Comparison of ENCODE assay signal across 21 cellular contexts in genomic region chr12:59407799-59408198, GRCh38.
"Had no signal": no experiment of that assay in that cellular context is flagged by ENCODE, and none has a peak within 500 bp of the region (broad histone marks: within the 10 kb centered on the region; RNA-seq: fewer than 3 reads in every experiment).

No MANE protein-coding gene starts in this region.

- H3K27me3 Mint-ChIP-seq: activated CD8-positive, alpha-beta memory T cell treated with anti-CD3 and anti-CD28 coated beads, Interleukin-2, amount 10 ng/mL, durations not matched to agents 7 days and 5 days; activated naive CD8-positive, alpha-beta T cell treated with anti-CD3 and anti-CD28 coated beads for 36 hours; dendritic cell treated with granulocyte-macrophage colony-stimulating factor and Interleukin-4, amounts not matched to agents 40 ng/mL and 50 ng/mL, for 4 days; stimulated activated naive CD8-positive, alpha-beta T cell treated with anti-CD3 and anti-CD28 coated beads, Interleukin-15, Interleukin-2, amounts not matched to agents 100 ng/mL and 50 ng/mL, for 24 hours had no signal

- H3K4me3 Mint-ChIP-seq: activated CD4-positive, alpha-beta memory T cell treated with anti-CD3 and anti-CD28 coated beads for 36 hours; activated CD4-positive, alpha-beta T cell treated with anti-CD3 and anti-CD28 coated beads for 36 hours; activated CD8-positive, alpha-beta memory T cell treated with anti-CD3 and anti-CD28 coated beads, Interleukin-2, amount 10 ng/mL, durations not matched to agents 7 days and 5 days; activated naive CD8-positive, alpha-beta T cell treated with anti-CD3 and anti-CD28 coated beads for 36 hours; dendritic cell treated with granulocyte-macrophage colony-stimulating factor and Interleukin-4, amounts not matched to agents 40 ng/mL and 50 ng/mL, for 4 days; immature natural killer cell; naive thymus-derived CD8-positive, alpha-beta T cell; stimulated activated naive CD8-positive, alpha-beta T cell treated with anti-CD3 and anti-CD28 coated beads, Interleukin-15, Interleukin-2, amounts not matched to agents 100 ng/mL and 50 ng/mL, for 24 hours had no signal

- H3K4me3 ChIP-seq: cardiac muscle cell, esophagus squamous epithelium, heart right ventricle, ovary, right lobe of liver, tibial nerve, uterus had no signal

- H3K27ac ChIP-seq: cardiac muscle cell, esophagus squamous epithelium, heart right ventricle, ovary, right lobe of liver, tibial nerve, uterus had no signal

- H3K4me1 ChIP-seq: esophagus squamous epithelium, uterus had no signal

- H3K27ac Mint-ChIP-seq: activated CD4-positive, alpha-beta memory T cell treated with anti-CD3 and anti-CD28 coated beads for 36 hours; activated CD4-positive, alpha-beta T cell treated with anti-CD3 and anti-CD28 coated beads for 36 hours; activated CD8-positive, alpha-beta memory T cell treated with anti-CD3 and anti-CD28 coated beads, Interleukin-2, amount 10 ng/mL, durations not matched to agents 7 days and 5 days; activated naive CD8-positive, alpha-beta T cell treated with anti-CD3 and anti-CD28 coated beads for 36 hours; dendritic cell treated with granulocyte-macrophage colony-stimulating factor and Interleukin-4, amounts not matched to agents 40 ng/mL and 50 ng/mL, for 4 days; immature natural killer cell; naive thymus-derived CD8-positive, alpha-beta T cell; stimulated activated naive CD8-positive, alpha-beta T cell treated with anti-CD3 and anti-CD28 coated beads, Interleukin-15, Interleukin-2, amounts not matched to agents 100 ng/mL and 50 ng/mL, for 24 hours had no signal

- DNase-seq: activated CD4-positive, alpha-beta memory T cell treated with anti-CD3 and anti-CD28 coated beads for 36 hours; activated CD4-positive, alpha-beta T cell treated with anti-CD3 and anti-CD28 coated beads for 36 hours; activated CD8-positive, alpha-beta memory T cell treated with anti-CD3 and anti-CD28 coated beads, Interleukin-2, amount 10 ng/mL, durations not matched to agents 7 days and 5 days; activated naive CD8-positive, alpha-beta T cell treated with anti-CD3 and anti-CD28 coated beads for 36 hours; effector CD8-positive, alpha-beta T cell; esophagus squamous epithelium; heart right ventricle; immature natural killer cell; kidney glomerular epithelial cell; left ventricle myocardium superior; naive thymus-derived CD8-positive, alpha-beta T cell; ovary; right lobe of liver; small intestine; stimulated activated CD4-positive, alpha-beta T cell treated with anti-CD3 and anti-CD28 coated beads, Interleukin-15, amount 100 ng/mL, for 24 hours; stimulated activated CD4-positive, alpha-beta T cell treated with anti-CD3 and anti-CD28 coated beads, Interleukin-2, amount 100 ng/mL, for 48 hours; uterus had no signal

- H3K27me3 ChIP-seq: cardiac muscle cell, esophagus squamous epithelium, heart right ventricle, ovary, right lobe of liver, tibial nerve, uterus had no signal

- H3K9me3 Mint-ChIP-seq: activated CD4-positive, alpha-beta memory T cell treated with anti-CD3 and anti-CD28 coated beads for 36 hours; activated naive CD8-positive, alpha-beta T cell treated with anti-CD3 and anti-CD28 coated beads for 36 hours; dendritic cell treated with granulocyte-macrophage colony-stimulating factor and Interleukin-4, amounts not matched to agents 40 ng/mL and 50 ng/mL, for 4 days; immature natural killer cell; naive thymus-derived CD8-positive, alpha-beta T cell; stimulated activated naive CD8-positive, alpha-beta T cell treated with anti-CD3 and anti-CD28 coated beads, Interleukin-15, Interleukin-2, amounts not matched to agents 100 ng/mL and 50 ng/mL, for 24 hours had no signal

- H3K9me3 ChIP-seq: esophagus squamous epithelium, heart right ventricle, ovary, right lobe of liver, tibial nerve, uterus had no signal

- H3K4me1 Mint-ChIP-seq: immature natural killer cell had no signal

- ATAC-seq: activated CD4-positive, alpha-beta T cell treated with anti-CD3 and anti-CD28 coated beads for 36 hours; activated CD8-positive, alpha-beta memory T cell treated with anti-CD3 and anti-CD28 coated beads, Interleukin-2, amount 10 ng/mL, durations not matched to agents 7 days and 5 days; heart right ventricle; left ventricle myocardium superior; naive thymus-derived CD8-positive, alpha-beta T cell had no signal

- H3K36me3 Mint-ChIP-seq: activated CD4-positive, alpha-beta memory T cell treated with anti-CD3 and anti-CD28 coated beads for 36 hours; activated CD8-positive, alpha-beta memory T cell treated with anti-CD3 and anti-CD28 coated beads, Interleukin-2, amount 10 ng/mL, durations not matched to agents 7 days and 5 days; activated naive CD8-positive, alpha-beta T cell treated with anti-CD3 and anti-CD28 coated beads for 36 hours; immature natural killer cell; naive thymus-derived CD8-positive, alpha-beta T cell had no signal

- H3K36me3 ChIP-seq: cardiac muscle cell, esophagus squamous epithelium, heart right ventricle, ovary, right lobe of liver, tibial nerve, uterus had no signal
